8 cellular contexts compared by ENCODE assay signal in genomic region chr17:81345211-81346089, GRCh38. TPM values are rescaled to one million over a fixed set of nuclear protein-coding genes. Genes with fewer than 3 reads are reported as not detected.
A peak's percentile ranks its signal among the peaks of the same experiment; 100 is the strongest.
DNase-seq lines count a peak whose midpoint lies in the region; TF ChIP-seq lines count a peak whose summit lies in the region.

No MANE protein-coding gene starts in this region.

- intact Hi-C loops in mammary epithelial cell (cut with micrococcal nuclease), result loop anchor here (1.0 kb wide), 1 partner anchor 20 kb away; no protein-coding TSS in a partner anchor

- TSS peak; percentile 33 for BruUV-seq in mammary epithelial cell (replicated peaks; lab: Mats Ljungman, UMichigan)

- in situ Hi-C loops in mammary epithelial cell (cut with MboI; ENCODE audit: low sequenced_read_pairs in 2 of 2), result no loop called here

- CTCF ChIA-PET in mammary epithelial cell (lab: Charles Lee; ENCODE audit: low non-redundant PET), result interaction anchor here (1.1 kb wide), 1 partner anchor 50 kb away, joined by 3 read pairs; the partner anchor contains the start of gene BAHCC1

- H3K27ac ChIP-seq in mammary epithelial cell (ENCODE audit: insufficient read depth, low read depth, low read length), result peak overlapping the region; percentile 88
- H3K27ac ChIP-seq in iPS-20b (ENCODE audit: low read length), result no peak overlapping the region

- dilution Hi-C loops in mammary epithelial cell (cut with HindIII; ENCODE audit: low sequenced_read_pairs), result no loop called here

- H3K36me3 ChIP-seq in mammary epithelial cell (ENCODE audit: insufficient read depth, low read length) (no peaks in the 10 kb centered on the region), iPS-20b (ENCODE audit: insufficient read depth, low read depth, low read length) (no peaks in the 10 kb centered on the region), skeletal muscle satellite cell (ENCODE audit: insufficient read depth, low read length) (no peaks in the 10 kb centered on the region)

- TF ChIP-seq CTCF in mammary epithelial cell (conservative IDR thresholded peaks at IDR 0.05 in 1 of 2, IDR thresholded peaks at IDR 0.05 in 1 of 2; ENCODE audit: extremely low read depth in 1 of 2, insufficient read depth in 1 of 2, low read depth in 1 of 2, low read length in 2 of 2), result peak; percentile 6 to 46

- DNase-seq in DMS79 (lab: John Stamatoyannopoulos, UW) (peak; percentile 9), DMS79 treated with DMSO at 0.1 percent for 48 hours (lab: John Stamatoyannopoulos, UW) (no peak), HCEC 1CT (peak; percentile 94), MV-4-11 (lab: John Stamatoyannopoulos, UW) (peak; percentile 61), T-helper 1 cell (peak in 3 of 5 donors; percentile 27 to 57 (median 39)), mammary epithelial cell (peak; percentile 93)

- H2AFZ ChIP-seq in mammary epithelial cell (ENCODE audit: low read depth, low read length), result peak overlapping the region; percentile 73

- H3K9ac ChIP-seq in mammary epithelial cell (ENCODE audit: insufficient read depth, low read length) (peak overlapping the region; percentile 96), iPS-20b (ENCODE audit: low read depth, low read length) (peak overlapping the region; percentile 72), skeletal muscle satellite cell (ENCODE audit: low read depth, low read length) (peak overlapping the region; percentile 91)

- peaks cover 50% of the 10 kb centered on the region for H3K79me2 ChIP-seq in mammary epithelial cell (ENCODE audit: insufficient read depth, low read length)

- no peaks in the 10 kb centered on the region for H4K20me1 ChIP-seq in mammary epithelial cell (ENCODE audit: insufficient read depth, low read length)

- peaks cover 30% of the 10 kb centered on the region for H3K4me1 ChIP-seq in mammary epithelial cell (ENCODE audit: insufficient read depth, low read length)
- H3K4me1 ChIP-seq in iPS-20b (ENCODE audit: insufficient read depth, low read length), result no peaks in the 10 kb centered on the region; the same call in 1 of the 2 replicates
- H3K4me1 ChIP-seq in skeletal muscle satellite cell (ENCODE audit: control insufficient read depth, insufficient read depth, low read length), result peaks cover 33% of the 10 kb centered on the region

- H3K4me3 ChIP-seq in mammary epithelial cell (replicated peaks in 1 of 3; ENCODE audit: insufficient read depth in 1 of 3, low read depth in 2 of 3, low read length in 3 of 3), result peak overlapping the region; percentile 88 to 99 (median 95)
- peak overlapping the region; percentile 74 for H3K4me3 ChIP-seq in iPS-20b (ENCODE audit: low read length)
- peak overlapping the region; percentile 99 for H3K4me3 ChIP-seq in skeletal muscle satellite cell (ENCODE audit: low read length)

- H3K4me2 ChIP-seq in mammary epithelial cell (ENCODE audit: insufficient read depth, low read depth, low read length) (peak overlapping the region; percentile 91), skeletal muscle satellite cell (ENCODE audit: low read length) (peak overlapping the region; percentile 97)

- H3K27me3 ChIP-seq in mammary epithelial cell (ENCODE audit: insufficient read depth, low read length) (no peaks in the 10 kb centered on the region), iPS-20b (ENCODE audit: insufficient read depth, low read length) (peaks cover 89% of the 10 kb centered on the region), skeletal muscle satellite cell (ENCODE audit: control insufficient read depth, insufficient read depth, low read length) (no peaks in the 10 kb centered on the region)

- 2% methylated on average over 34 of the region's 96 CpGs for WGBS in mammary epithelial cell (ENCODE audit: low coverage, missing lambda C conversion rate)

- H3K9me3 ChIP-seq in mammary epithelial cell (replicated peaks; ENCODE audit: insufficient read depth, low read length) (no peaks in the 10 kb centered on the region), iPS-20b (ENCODE audit: insufficient read depth, low read depth, low read length) (no peaks in the 10 kb centered on the region; the same call in 1 of the 2 replicates), skeletal muscle satellite cell (replicated peaks; ENCODE audit: low read length) (no peaks in the 10 kb centered on the region)

RNA-seq across cellular contexts. Expression of gene BAHCC1, which starts 49.8 kb away (rescaled TPM):
- total RNA-seq in mammary epithelial cell, result 1 to 10 TPM; 2.2 to 9.1 TPM
- 1.6 TPM for polyA plus RNA-seq in mammary epithelial cell
- polyA minus RNA-seq in mammary epithelial cell, result 0.67 TPM
- total RNA-seq in skeletal muscle satellite cell (2012; rRNA removed), result 7.9 and 8.3 TPM in 2 replicates

RNA-seq across cellular contexts. Expression of gene SLC38A10, which starts 50.3 kb away (rescaled TPM):
- total RNA-seq in mammary epithelial cell, result 10 to 100 TPM; 36.5 to 71.7 TPM
- polyA plus RNA-seq in mammary epithelial cell, result 30.5 TPM
- 28.5 TPM for polyA minus RNA-seq in mammary epithelial cell
- total RNA-seq in skeletal muscle satellite cell (2012; rRNA removed), result 46.7 and 58.1 TPM in 2 replicates
